16 cellular contexts compared by ENCODE assay signal in genomic region chr2:42547446-42548295, GRCh38. TPM values are rescaled to one million over a fixed set of nuclear protein-coding genes. Genes with fewer than 3 reads are reported as not detected.
"Had no signal": no experiment of that assay in that cellular context is flagged by ENCODE, and none has a peak within 500 bp of the region (broad histone marks: within the 10 kb centered on the region; RNA-seq: fewer than 3 reads in every experiment).

No MANE protein-coding gene starts in this region.

- H3K36me3 ChIP-seq: adrenal gland, gastroesophageal sphincter, left lung, pancreas, stomach, thoracic aorta, upper lobe of right lung had no signal

- H3K27me3 ChIP-seq: adrenal gland, gastroesophageal sphincter, left lung, pancreas, stomach, upper lobe of right lung had no signal

- H3K4me1 ChIP-seq: adrenal gland, gastroesophageal sphincter, left lung, pancreas, stomach, upper lobe of right lung had no signal

- H3K4me3 ChIP-seq: adrenal gland, gastroesophageal sphincter, left lung, mucosa of descending colon, pancreas, stomach, thoracic aorta, upper lobe of right lung had no signal

- ATAC-seq: activated CD4-positive, alpha-beta T cell treated with anti-CD3 and anti-CD28 coated beads for 36 hours; gastroesophageal sphincter; left lung; mucosa of descending colon; pancreas had no signal

- DNase-seq: activated CD4-positive, alpha-beta memory T cell treated with anti-CD3 and anti-CD28 coated beads for 36 hours; activated CD4-positive, alpha-beta T cell treated with anti-CD3 and anti-CD28 coated beads for 36 hours; activated effector memory CD4-positive, alpha-beta T cell treated with anti-CD3 and anti-CD28 coated beads, Interleukin-2, amount 50 U/mL, for 16 hours; activated T-cell treated with anti-CD3 and anti-CD28 coated beads, Interleukin-2, amount 50 U/mL, for 48 hours; adrenal gland; dermis blood vessel endothelial cell; kidney; left lung; mucosa of descending colon; pancreas; stimulated activated CD4-positive, alpha-beta T cell treated with anti-CD3 and anti-CD28 coated beads, Interleukin-1b, Interleukin-23, amount 100 ng/mL, for 48 hours; stomach; upper lobe of right lung had no signal

- H3K27ac ChIP-seq: adrenal gland, gastroesophageal sphincter, left lung, pancreas, stomach, thoracic aorta, upper lobe of right lung had no signal

- H3K9me3 ChIP-seq: adrenal gland, gastroesophageal sphincter, left lung, mucosa of descending colon, pancreas, stomach, thoracic aorta, upper lobe of right lung had no signal

RNA-seq across cellular contexts. Expression of gene KCNG3, which starts 53.9 kb away (rescaled TPM):
- total RNA-seq: activated CD4-positive, alpha-beta memory T cell treated with anti-CD3 and anti-CD28 coated beads for 36 hours; dermis blood vessel endothelial cell; epithelial cell of proximal tubule had no signal
